1 cellular context compared by ENCODE assay signal in the genomic region with DNA sequence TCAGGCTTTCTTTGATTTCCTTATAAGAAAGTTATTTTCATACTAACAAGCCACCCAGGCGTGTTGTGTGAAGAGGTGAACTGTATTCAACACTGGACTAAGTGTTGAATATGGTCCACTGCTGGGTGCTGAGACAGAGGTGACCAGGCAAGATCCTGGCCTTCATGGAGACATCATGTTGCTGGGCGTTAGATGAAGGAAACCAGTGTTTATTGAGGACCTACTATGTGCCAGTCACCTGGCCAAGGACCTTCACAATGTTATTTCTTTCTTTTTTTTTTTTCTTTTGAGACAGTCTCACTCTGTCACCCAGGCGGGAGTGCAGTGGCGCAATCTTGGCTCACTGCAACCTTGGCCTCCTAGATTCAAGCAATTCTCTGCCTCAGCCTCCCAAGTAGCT.
A peak's percentile ranks its signal among the peaks of the same experiment; 100 is the strongest.
TF ChIP-seq lines count a peak whose summit lies in the region.

No MANE protein-coding gene starts in this region.

TF ChIP-seq in HepG2, 621 proteins besides CTCF, POLR2A, EP300 and RAD21:
- no peak for TF ChIP-seq TGIF2 (CRISPR knock-in tag; IDR thresholded peaks at IDR 0.05)
- peak; percentile 76 for TF ChIP-seq ZKSCAN1 (IDR thresholded peaks at IDR 0.05; ENCODE audit: low read length)
